1 cellular context compared by ENCODE assay signal in genomic region chr17:58369214-58370031, GRCh38.
TF ChIP-seq lines count a peak whose summit lies in the region.

No MANE protein-coding gene starts in this region.

TF ChIP-seq in HepG2, 621 proteins besides CTCF, POLR2A, EP300 and RAD21 (continued from another document and continues in another):
- TF ChIP-seq ETV5 (CRISPR knock-in tag; IDR thresholded peaks at IDR 0.05; ENCODE audit: borderline replicate concordance) (no peak; the same call in 1 of the 2 replicates), ZNF180 (CRISPR knock-in tag; IDR thresholded peaks at IDR 0.05; ENCODE audit: borderline replicate concordance, low read depth) (no peak), ZNF264 (CRISPR knock-in tag; IDR thresholded peaks at IDR 0.05) (no peak), AFF4 (CRISPR knock-in tag; IDR thresholded peaks at IDR 0.05) (no peak), HES4 (CRISPR knock-in tag; IDR thresholded peaks at IDR 0.05; ENCODE audit: borderline replicate concordance) (no peak), CREB1 (IDR thresholded peaks at IDR 0.05) (peak; percentile 38; the same call in 1 of the 2 replicates), CREB1 (CRISPR knock-in tag; IDR thresholded peaks at IDR 0.05) (peak; percentile 71), EEA1 (CRISPR knock-in tag; IDR thresholded peaks at IDR 0.05; ENCODE audit: borderline replicate concordance) (no peak), MED13 (CRISPR knock-in tag; IDR thresholded peaks at IDR 0.05) (no peak), ARID2 (CRISPR knock-in tag; IDR thresholded peaks at IDR 0.05; ENCODE audit: borderline replicate concordance) (no peak), SRSF1 (optimal IDR thresholded peaks at IDR 0.05; ENCODE audit: low read depth, low read length) (no peak), ZNF431 (CRISPR knock-in tag; IDR thresholded peaks at IDR 0.05; ENCODE audit: borderline replicate concordance, low read depth) (no peak), ZMYM4 (CRISPR knock-in tag; IDR thresholded peaks at IDR 0.05) (no peak), CENPX (CRISPR knock-in tag; IDR thresholded peaks at IDR 0.05) (no peak), RBAK (CRISPR knock-in tag; IDR thresholded peaks at IDR 0.05) (no peak), HOXD1 (CRISPR knock-in tag; IDR thresholded peaks at IDR 0.05) (no peak), ZNF33A (CRISPR knock-in tag; IDR thresholded peaks at IDR 0.05; ENCODE audit: borderline replicate concordance) (no peak), ZZZ3 (CRISPR knock-in tag; IDR thresholded peaks at IDR 0.05; ENCODE audit: borderline replicate concordance) (peak; percentile 54; the same call in 1 of the 2 replicates), TCF7 (IDR thresholded peaks at IDR 0.05; ENCODE audit: low read depth) (peak; percentile 44; the same call in 1 of the 2 replicates), HNF1A (IDR thresholded peaks at IDR 0.05; ENCODE audit: low read depth) (no peak; the same call in 1 of the 2 replicates), HNF1A (CRISPR knock-in tag; IDR thresholded peaks at IDR 0.05; ENCODE audit: borderline replicate concordance) (peak; percentile 87; the same call in 1 of the 2 replicates), SRF (IDR thresholded peaks at IDR 0.05; ENCODE audit: low read depth, low read length) (no peak), POLR2G (IDR thresholded peaks at IDR 0.05; ENCODE audit: low read depth, low read length) (no peak; the same call in 1 of the 2 replicates), NFATC3 (CRISPR knock-in tag; IDR thresholded peaks at IDR 0.05) (no peak), PTBP1 (IDR thresholded peaks at IDR 0.05; ENCODE audit: low read depth, low read length, poor library complexity, severe bottlenecking) (no peak), NR1H2 (CRISPR knock-in tag; IDR thresholded peaks at IDR 0.05; ENCODE audit: borderline replicate concordance, low read depth) (no peak), CAMTA2 (CRISPR knock-in tag; IDR thresholded peaks at IDR 0.05; ENCODE audit: borderline replicate concordance) (no peak), ZNF652 (CRISPR knock-in tag; IDR thresholded peaks at IDR 0.05; ENCODE audit: borderline replicate concordance, low read depth) (no peak), ZNF543 (CRISPR knock-in tag; IDR thresholded peaks at IDR 0.05) (0 out of 2 replicates have a peak, but pooled peaks have one; percentile 59), ATF7-NPFF (CRISPR knock-in tag; IDR thresholded peaks at IDR 0.05; ENCODE audit: low read depth) (no peak), ZNF891 (CRISPR knock-in tag; IDR thresholded peaks at IDR 0.05) (no peak), ZNF441 (CRISPR knock-in tag; IDR thresholded peaks at IDR 0.05; ENCODE audit: borderline replicate concordance) (no peak), BORCS8-MEF2B (CRISPR knock-in tag; IDR thresholded peaks at IDR 0.05) (no peak)
- TF ChIP-seq, protein P1, sequence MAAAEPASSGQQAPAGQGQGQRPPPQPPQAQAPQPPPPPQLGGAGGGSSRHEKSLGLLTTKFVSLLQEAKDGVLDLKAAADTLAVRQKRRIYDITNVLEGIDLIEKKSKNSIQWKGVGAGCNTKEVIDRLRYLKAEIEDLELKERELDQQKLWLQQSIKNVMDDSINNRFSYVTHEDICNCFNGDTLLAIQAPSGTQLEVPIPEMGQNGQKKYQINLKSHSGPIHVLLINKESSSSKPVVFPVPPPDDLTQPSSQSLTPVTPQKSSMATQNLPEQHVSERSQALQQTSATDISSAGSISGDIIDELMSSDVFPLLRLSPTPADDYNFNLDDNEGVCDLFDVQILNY (CRISPR knock-in tag; conservative IDR thresholded peaks at IDR 0.05), result no peak
- TF ChIP-seq, protein P2, sequence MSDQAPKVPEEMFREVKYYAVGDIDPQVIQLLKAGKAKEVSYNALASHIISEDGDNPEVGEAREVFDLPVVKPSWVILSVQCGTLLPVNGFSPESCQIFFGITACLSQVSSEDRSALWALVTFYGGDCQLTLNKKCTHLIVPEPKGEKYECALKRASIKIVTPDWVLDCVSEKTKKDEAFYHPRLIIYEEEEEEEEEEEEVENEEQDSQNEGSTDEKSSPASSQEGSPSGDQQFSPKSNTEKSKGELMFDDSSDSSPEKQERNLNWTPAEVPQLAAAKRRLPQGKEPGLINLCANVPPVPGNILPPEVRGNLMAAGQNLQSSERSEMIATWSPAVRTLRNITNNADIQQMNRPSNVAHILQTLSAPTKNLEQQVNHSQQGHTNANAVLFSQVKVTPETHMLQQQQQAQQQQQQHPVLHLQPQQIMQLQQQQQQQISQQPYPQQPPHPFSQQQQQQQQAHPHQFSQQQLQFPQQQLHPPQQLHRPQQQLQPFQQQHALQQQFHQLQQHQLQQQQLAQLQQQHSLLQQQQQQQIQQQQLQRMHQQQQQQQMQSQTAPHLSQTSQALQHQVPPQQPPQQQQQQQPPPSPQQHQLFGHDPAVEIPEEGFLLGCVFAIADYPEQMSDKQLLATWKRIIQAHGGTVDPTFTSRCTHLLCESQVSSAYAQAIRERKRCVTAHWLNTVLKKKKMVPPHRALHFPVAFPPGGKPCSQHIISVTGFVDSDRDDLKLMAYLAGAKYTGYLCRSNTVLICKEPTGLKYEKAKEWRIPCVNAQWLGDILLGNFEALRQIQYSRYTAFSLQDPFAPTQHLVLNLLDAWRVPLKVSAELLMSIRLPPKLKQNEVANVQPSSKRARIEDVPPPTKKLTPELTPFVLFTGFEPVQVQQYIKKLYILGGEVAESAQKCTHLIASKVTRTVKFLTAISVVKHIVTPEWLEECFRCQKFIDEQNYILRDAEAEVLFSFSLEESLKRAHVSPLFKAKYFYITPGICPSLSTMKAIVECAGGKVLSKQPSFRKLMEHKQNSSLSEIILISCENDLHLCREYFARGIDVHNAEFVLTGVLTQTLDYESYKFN (CRISPR knock-in tag; conservative IDR thresholded peaks at IDR 0.05), result peak; percentile 94
- TF ChIP-seq, protein P3, sequence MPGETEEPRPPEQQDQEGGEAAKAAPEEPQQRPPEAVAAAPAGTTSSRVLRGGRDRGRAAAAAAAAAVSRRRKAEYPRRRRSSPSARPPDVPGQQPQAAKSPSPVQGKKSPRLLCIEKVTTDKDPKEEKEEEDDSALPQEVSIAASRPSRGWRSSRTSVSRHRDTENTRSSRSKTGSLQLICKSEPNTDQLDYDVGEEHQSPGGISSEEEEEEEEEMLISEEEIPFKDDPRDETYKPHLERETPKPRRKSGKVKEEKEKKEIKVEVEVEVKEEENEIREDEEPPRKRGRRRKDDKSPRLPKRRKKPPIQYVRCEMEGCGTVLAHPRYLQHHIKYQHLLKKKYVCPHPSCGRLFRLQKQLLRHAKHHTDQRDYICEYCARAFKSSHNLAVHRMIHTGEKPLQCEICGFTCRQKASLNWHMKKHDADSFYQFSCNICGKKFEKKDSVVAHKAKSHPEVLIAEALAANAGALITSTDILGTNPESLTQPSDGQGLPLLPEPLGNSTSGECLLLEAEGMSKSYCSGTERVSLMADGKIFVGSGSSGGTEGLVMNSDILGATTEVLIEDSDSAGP (CRISPR knock-in tag; IDR thresholded peaks at IDR 0.05; ENCODE audit: borderline replicate concordance), result no peak
- TF ChIP-seq, protein P4, sequence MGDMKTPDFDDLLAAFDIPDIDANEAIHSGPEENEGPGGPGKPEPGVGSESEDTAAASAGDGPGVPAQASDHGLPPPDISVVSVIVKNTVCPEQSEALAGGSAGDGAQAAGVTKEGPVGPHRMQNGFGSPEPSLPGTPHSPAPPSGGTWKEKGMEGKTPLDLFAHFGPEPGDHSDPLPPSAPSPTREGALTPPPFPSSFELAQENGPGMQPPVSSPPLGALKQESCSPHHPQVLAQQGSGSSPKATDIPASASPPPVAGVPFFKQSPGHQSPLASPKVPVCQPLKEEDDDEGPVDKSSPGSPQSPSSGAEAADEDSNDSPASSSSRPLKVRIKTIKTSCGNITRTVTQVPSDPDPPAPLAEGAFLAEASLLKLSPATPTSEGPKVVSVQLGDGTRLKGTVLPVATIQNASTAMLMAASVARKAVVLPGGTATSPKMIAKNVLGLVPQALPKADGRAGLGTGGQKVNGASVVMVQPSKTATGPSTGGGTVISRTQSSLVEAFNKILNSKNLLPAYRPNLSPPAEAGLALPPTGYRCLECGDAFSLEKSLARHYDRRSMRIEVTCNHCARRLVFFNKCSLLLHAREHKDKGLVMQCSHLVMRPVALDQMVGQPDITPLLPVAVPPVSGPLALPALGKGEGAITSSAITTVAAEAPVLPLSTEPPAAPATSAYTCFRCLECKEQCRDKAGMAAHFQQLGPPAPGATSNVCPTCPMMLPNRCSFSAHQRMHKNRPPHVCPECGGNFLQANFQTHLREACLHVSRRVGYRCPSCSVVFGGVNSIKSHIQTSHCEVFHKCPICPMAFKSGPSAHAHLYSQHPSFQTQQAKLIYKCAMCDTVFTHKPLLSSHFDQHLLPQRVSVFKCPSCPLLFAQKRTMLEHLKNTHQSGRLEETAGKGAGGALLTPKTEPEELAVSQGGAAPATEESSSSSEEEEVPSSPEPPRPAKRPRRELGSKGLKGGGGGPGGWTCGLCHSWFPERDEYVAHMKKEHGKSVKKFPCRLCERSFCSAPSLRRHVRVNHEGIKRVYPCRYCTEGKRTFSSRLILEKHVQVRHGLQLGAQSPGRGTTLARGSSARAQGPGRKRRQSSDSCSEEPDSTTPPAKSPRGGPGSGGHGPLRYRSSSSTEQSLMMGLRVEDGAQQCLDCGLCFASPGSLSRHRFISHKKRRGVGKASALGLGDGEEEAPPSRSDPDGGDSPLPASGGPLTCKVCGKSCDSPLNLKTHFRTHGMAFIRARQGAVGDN (CRISPR knock-in tag; IDR thresholded peaks at IDR 0.05), result peak; percentile 77
- TF ChIP-seq, protein P5, sequence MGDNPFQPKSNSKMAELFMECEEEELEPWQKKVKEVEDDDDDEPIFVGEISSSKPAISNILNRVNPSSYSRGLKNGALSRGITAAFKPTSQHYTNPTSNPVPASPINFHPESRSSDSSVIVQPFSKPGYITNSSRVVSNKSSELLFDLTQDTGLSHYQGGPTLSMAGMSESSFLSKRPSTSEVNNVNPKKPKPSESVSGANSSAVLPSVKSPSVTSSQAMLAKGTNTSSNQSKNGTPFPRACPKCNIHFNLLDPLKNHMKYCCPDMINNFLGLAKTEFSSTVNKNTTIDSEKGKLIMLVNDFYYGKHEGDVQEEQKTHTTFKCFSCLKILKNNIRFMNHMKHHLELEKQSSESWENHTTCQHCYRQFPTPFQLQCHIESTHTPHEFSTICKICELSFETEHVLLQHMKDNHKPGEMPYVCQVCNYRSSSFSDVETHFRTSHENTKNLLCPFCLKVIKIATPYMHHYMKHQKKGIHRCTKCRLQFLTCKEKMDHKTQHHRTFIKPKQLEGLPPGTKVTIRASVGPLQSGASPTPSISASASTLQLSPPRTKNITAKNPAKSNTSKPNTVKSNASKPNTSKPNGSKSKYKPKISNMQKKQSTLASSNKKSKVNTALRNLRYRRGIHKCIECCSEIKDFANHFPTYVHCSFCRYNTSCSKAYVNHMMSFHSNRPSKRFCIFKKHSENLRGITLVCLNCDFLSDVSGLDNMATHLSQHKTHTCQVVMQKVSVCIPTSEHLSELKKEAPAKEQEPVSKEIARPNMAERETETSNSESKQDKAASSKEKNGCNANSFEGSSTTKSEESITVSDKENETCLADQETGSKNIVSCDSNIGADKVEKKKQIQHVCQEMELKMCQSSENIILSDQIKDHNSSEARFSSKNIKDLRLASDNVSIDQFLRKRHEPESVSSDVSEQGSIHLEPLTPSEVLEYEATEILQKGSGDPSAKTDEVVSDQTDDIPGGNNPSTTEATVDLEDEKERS (CRISPR knock-in tag; IDR thresholded peaks at IDR 0.05), result no peak
